14 cellular contexts compared by ENCODE assay signal in genomic region chrX:41889317-41890025, GRCh38. TPM values are rescaled to one million over a fixed set of nuclear protein-coding genes. Genes with fewer than 3 reads are reported as not detected.
DNase-seq lines count a peak whose midpoint lies in the region; ATAC-seq and TF ChIP-seq lines count a peak whose summit lies in the region.
"Had no signal": no experiment of that assay in that cellular context is flagged by ENCODE, and none has a peak within 500 bp of the region (broad histone marks: within the 10 kb centered on the region; RNA-seq: fewer than 3 reads in every experiment).

No MANE protein-coding gene starts in this region.

- no peak overlapping the region for H3K4me3 Mint-ChIP-seq in stimulated activated naive B cell treated with anti-CD40 and anti-IgM and Interleukin-4, amounts not matched to agents 10 μg/mL and 1 μg/mL and 100 μg/mL, for 72 hours
- H3K4me3 Mint-ChIP-seq: CD4-positive, alpha-beta T cell; dendritic cell treated with granulocyte-macrophage colony-stimulating factor and Interleukin-4, amounts not matched to agents 40 ng/mL and 50 ng/mL, for 4 days had no signal

- no peak for TF ChIP-seq CTCF in HCT116 (IDR thresholded peaks at IDR 0.05 in 2 of 3, conservative IDR thresholded peaks at IDR 0.05 in 1 of 3; ENCODE audit: borderline replicate concordance in 1 of 3, insufficient read depth in 1 of 3, low read depth in 2 of 3, low read length in 2 of 3)
- no peak for TF ChIP-seq CTCF in RWPE2 (IDR thresholded peaks at IDR 0.05; ENCODE audit: poor library complexity, severe bottlenecking)
- no peak for TF ChIP-seq CTCF in fibroblast of mammary gland (conservative IDR thresholded peaks at IDR 0.05; ENCODE audit: control insufficient read depth, insufficient read depth, low read depth, low read length)
- no peak for TF ChIP-seq CTCF in smooth muscle cell (IDR thresholded peaks at IDR 0.05; ENCODE audit: borderline replicate concordance, insufficient read depth, poor library complexity, severe bottlenecking)
- TF ChIP-seq CTCF in sigmoid colon (IDR thresholded peaks at IDR 0.05) = no peak

- CTCF ChIA-PET in HCT116 (lab: Charles Lee) = no interaction called here

- DNase-seq in HCT116 (ENCODE audit: low read depth, low spot score) (peak; percentile 27), RWPE2 (ENCODE audit: low spot score) (no peak), fibroblast of mammary gland (ENCODE audit: low read depth) (peak; percentile 62), smooth muscle cell (lab: John Stamatoyannopoulos, UW; ENCODE audit: unreplicated experiment) (no peak), hypothalamus (lab: John Stamatoyannopoulos, UW) (no peak), sigmoid colon (no peak)
- DNase-seq in stimulated activated naive B cell treated with anti-CD40 and anti-IgM and Interleukin-4, amounts not matched to agents 10 μg/mL and 1 μg/mL and 100 μg/mL, for 72 hours = no peak
- DNase-seq: amniotic stem cell; CD4-positive, alpha-beta T cell; NCI-H1436 had no signal

- ATAC-seq in HCT116 (no peak), RWPE2 (ENCODE audit: low read depth) (peak; percentile 70), GM21786 (IDR thresholded peaks at IDR 0.05; ENCODE audit: unreplicated experiment) (no peak)
- no peak for ATAC-seq in stimulated activated naive B cell treated with anti-CD40 and anti-IgM and Interleukin-4, amounts not matched to agents 10 μg/mL and 1 μg/mL and 100 μg/mL, for 72 hours (replicated peaks)
- ATAC-seq: K562 had no signal

- TF ChIP-seq RAD21 in HCT116 (IDR thresholded peaks at IDR 0.05; ENCODE audit: low read depth) = no peak

- H3K36me3 Mint-ChIP-seq in stimulated activated naive B cell treated with anti-CD40 and anti-IgM and Interleukin-4, amounts not matched to agents 10 μg/mL and 1 μg/mL and 100 μg/mL, for 72 hours = peaks cover 0 to 5% of the 10 kb centered on the region in 2 donors

- H3K27ac Mint-ChIP-seq in stimulated activated naive B cell treated with anti-CD40 and anti-IgM and Interleukin-4, amounts not matched to agents 10 μg/mL and 1 μg/mL and 100 μg/mL, for 72 hours = no peak overlapping the region
- H3K27ac Mint-ChIP-seq: activated T-helper 2 cell treated with anti-CD3 and anti-CD28 coated beads, Interferon-gamma antibody, Interleukin-2, Interleukin-4, amounts not matched to agents 10 μg/mL and 5 μg/mL and 100 μg/mL, durations not matched to agents 14 hours and 24 hours and 36 hours; CD4-positive, alpha-beta T cell; dendritic cell treated with granulocyte-macrophage colony-stimulating factor and Interleukin-4, amounts not matched to agents 40 ng/mL and 50 ng/mL, for 4 days had no signal

- H3K27me3 Mint-ChIP-seq in stimulated activated naive B cell treated with anti-CD40 and anti-IgM and Interleukin-4, amounts not matched to agents 10 μg/mL and 1 μg/mL and 100 μg/mL, for 72 hours = no peaks in the 10 kb centered on the region
- H3K27me3 Mint-ChIP-seq: CD4-positive, alpha-beta T cell; dendritic cell treated with granulocyte-macrophage colony-stimulating factor and Interleukin-4, amounts not matched to agents 40 ng/mL and 50 ng/mL, for 4 days had no signal

- 71% methylated on average over 1 of the region's 1 CpG for WGBS in smooth muscle cell (ENCODE audit: low lambda C conversion rate)
- WGBS in sigmoid colon, 2 donors = 71 to 81% methylated on average over 1 of the region's 1 CpG

- H2AFZ ChIP-seq in HCT116 (ENCODE audit: low read depth, low read length, poor library complexity, severe bottlenecking) = no peak overlapping the region
- H2AFZ ChIP-seq in smooth muscle cell (ENCODE audit: low read depth) = no peak overlapping the region

- BruUV-seq in HCT116 (replicated peaks; lab: Mats Ljungman, UMichigan) = no TSS peak

- intact Hi-C loops in HCT116 (cut with micrococcal nuclease) = no loop called here
- intact Hi-C loops in sigmoid colon (cut with DNase I) = no loop called here

- H4K20me1 ChIP-seq in HCT116 (ENCODE audit: insufficient read depth) (no peaks in the 10 kb centered on the region), smooth muscle cell (ENCODE audit: low read depth) (peaks cover 46% of the 10 kb centered on the region)

- POLR2A ChIA-PET in HCT116 (lab: Charles Lee) = no interaction called here

- H3K36me3 ChIP-seq in HCT116 (ENCODE audit: control insufficient read depth in 1 of 2, insufficient read depth in 2 of 2, low read length in 2 of 2) = no peaks in the 10 kb centered on the region
- H3K36me3 ChIP-seq in RWPE2 (ENCODE audit: low read depth) = no peaks in the 10 kb centered on the region
- no peaks in the 10 kb centered on the region for H3K36me3 ChIP-seq in smooth muscle cell (ENCODE audit: low read depth)
- H3K36me3 ChIP-seq in sigmoid colon = no peaks in the 10 kb centered on the region

- peak overlapping the region; percentile 35; the same call in 1 of the 2 replicates for H3K4me2 ChIP-seq in HCT116 (ENCODE audit: low read length)
- no peak overlapping the region for H3K4me2 ChIP-seq in smooth muscle cell

- TF ChIP-seq POLR2A in HCT116 (IDR thresholded peaks at IDR 0.05; ENCODE audit: borderline replicate concordance, extremely low read depth, insufficient read depth, insufficient read length) (no peak), sigmoid colon (IDR thresholded peaks at IDR 0.05) (no peak)

- no peak for TF ChIP-seq EP300 in sigmoid colon (IDR thresholded peaks at IDR 0.05)

- no peak overlapping the region for H3K9ac ChIP-seq in HCT116 (ENCODE audit: low read length)
- no peak overlapping the region for H3K9ac ChIP-seq in smooth muscle cell (ENCODE audit: low read depth)

- H3K4me1 Mint-ChIP-seq in stimulated activated naive B cell treated with anti-CD40 and anti-IgM and Interleukin-4, amounts not matched to agents 10 μg/mL and 1 μg/mL and 100 μg/mL, for 72 hours = peaks cover 2 to 9% of the 10 kb centered on the region in 2 donors

- H3K4me3 ChIP-seq in HCT116 (replicated peaks in 1 of 2; ENCODE audit: low read depth in 1 of 2, low read length in 2 of 2) (no peak overlapping the region; a peak in 1 of 4 replicates), RWPE2 (ENCODE audit: severe bottlenecking) (no peak overlapping the region), fibroblast of mammary gland (ENCODE audit: control insufficient read depth, low read depth, low read length) (no peak overlapping the region), smooth muscle cell (no peak overlapping the region), sigmoid colon (no peak overlapping the region)
- H3K4me3 ChIP-seq: K562 had no signal

- H3K27me3 ChIP-seq in HCT116 (ENCODE audit: insufficient read depth, low read length) = no peaks in the 10 kb centered on the region
- no peaks in the 10 kb centered on the region for H3K27me3 ChIP-seq in RWPE2 (ENCODE audit: insufficient read depth, poor library complexity, severe bottlenecking)
- no peaks in the 10 kb centered on the region for H3K27me3 ChIP-seq in smooth muscle cell (ENCODE audit: low read depth)
- no peaks in the 10 kb centered on the region for H3K27me3 ChIP-seq in sigmoid colon

- H3K4me1 ChIP-seq in HCT116 (ENCODE audit: control insufficient read depth in 1 of 2, insufficient read depth in 2 of 2, low read length in 2 of 2) (peaks cover 8 to 18% of the 10 kb centered on the region in 2 experiments), RWPE2 (ENCODE audit: insufficient read depth, poor library complexity, severe bottlenecking) (peaks cover 10% of the 10 kb centered on the region), smooth muscle cell (ENCODE audit: low read depth) (no peaks in the 10 kb centered on the region), sigmoid colon (no peaks in the 10 kb centered on the region)

- H3K27ac ChIP-seq in HCT116 (ENCODE audit: low read depth, low read length) (peak overlapping the region; percentile 58; the same call in 1 of the 2 replicates), RWPE2 (ENCODE audit: poor library complexity, severe bottlenecking) (no peak overlapping the region), smooth muscle cell (ENCODE audit: low read depth) (peak overlapping the region; percentile 28), sigmoid colon (no peak overlapping the region)

- H3K9me3 ChIP-seq in HCT116 (ENCODE audit: control insufficient read depth in 1 of 2, insufficient read depth in 1 of 2, low read depth in 1 of 2, low read length in 2 of 2) (no peaks in the 10 kb centered on the region), RWPE2 (ENCODE audit: severe bottlenecking) (no peaks in the 10 kb centered on the region), smooth muscle cell (replicated peaks; ENCODE audit: low read depth) (no peaks in the 10 kb centered on the region), sigmoid colon (no peaks in the 10 kb centered on the region)

- H3K79me2 ChIP-seq in HCT116 (ENCODE audit: insufficient read depth, low read length) (0 out of 2 replicates have a peak, but pooled peaks cover 15% of the 10 kb centered on the region), smooth muscle cell (ENCODE audit: low read depth) (peaks cover 61% of the 10 kb centered on the region)

- RAD21 ChIA-PET in HCT116 (lab: Charles Lee; ENCODE audit: low non-redundant PET in 1 of 2, low total read pairs in 2 of 2, uncharacterized antibody in 2 of 2, unreplicated experiment in 2 of 2) = no interaction called here

- H3K9me3 Mint-ChIP-seq in stimulated activated naive B cell treated with anti-CD40 and anti-IgM and Interleukin-4, amounts not matched to agents 10 μg/mL and 1 μg/mL and 100 μg/mL, for 72 hours = no peaks in the 10 kb centered on the region
- H3K9me3 Mint-ChIP-seq: CD4-positive, alpha-beta T cell; dendritic cell treated with granulocyte-macrophage colony-stimulating factor and Interleukin-4, amounts not matched to agents 40 ng/mL and 50 ng/mL, for 4 days had no signal

- no peaks in the 10 kb centered on the region for H3F3A ChIP-seq in smooth muscle cell (ENCODE audit: low read depth)

- no peaks in the 10 kb centered on the region for H3K9me2 ChIP-seq in HCT116 (ENCODE audit: insufficient read depth)

TF ChIP-seq in HCT116, 20 proteins besides CTCF, POLR2A, EP300 and RAD21 (continues in another document):
- TF ChIP-seq FOSL1 (IDR thresholded peaks at IDR 0.05; ENCODE audit: low read depth) = peak; percentile 80
- no peak for TF ChIP-seq SIN3A (IDR thresholded peaks at IDR 0.05; ENCODE audit: low read depth)
- TF ChIP-seq SP1 (IDR thresholded peaks at IDR 0.05; ENCODE audit: low read depth) = 0 out of 2 replicates have a peak, but pooled peaks have one; percentile 26
- peak; percentile 60 for TF ChIP-seq JUND (IDR thresholded peaks at IDR 0.05)

RNA-seq across cellular contexts. Expression of gene CASK, which starts 33.9 kb away (rescaled TPM):
- total RNA-seq in HCT116 (2021; ENCODE audit: unreplicated experiment) = 39.0 TPM
- 26.4 and 27.8 TPM in 2 replicates for polyA plus RNA-seq in HCT116 (2012)
- 60.6 and 97.5 TPM in 2 replicates for total RNA-seq in smooth muscle cell
- 49.2 and 49.4 TPM in 2 replicates for polyA plus RNA-seq in smooth muscle cell
- total RNA-seq in sigmoid colon = 10 to 100 TPM; 18.4 to 37.1 (median 25.3) TPM
- polyA plus RNA-seq in sigmoid colon = 10 to 100 TPM in 2 of 3 donors, 1 to 10 TPM in 1; 9.5 to 17.4 (median 12.0) TPM

Comparison
In these comparisons a context has a peak if more than half of its experiments do, and no peak if none do; other contexts are left out.
1. DNase-seq: peak in HCT116 (single experiment) and fibroblast of mammary gland (single experiment); none in RWPE2 (single experiment), smooth muscle cell (single experiment), hypothalamus (0 of 51), stimulated activated naive B cell treated with anti-CD40 and anti-IgM and Interleukin-4, amounts not matched to agents 10 μg/mL and 1 μg/mL and 100 μg/mL, for 72 hours (single experiment) and sigmoid colon (single experiment).
2. H3K27ac ChIP-seq: peak in HCT116 (single experiment) and smooth muscle cell (single experiment); none in RWPE2 (single experiment) and sigmoid colon (0 of 4).